ENCODE assay signal across 2 cellular contexts in genomic region chr19:6064703-6065073, GRCh38.
TF ChIP-seq lines count a peak whose summit lies in the region.

No MANE protein-coding gene starts in this region.

TF ChIP-seq in A549, 52 proteins besides CTCF, POLR2A, EP300 and RAD21:
- no peak for TF ChIP-seq MAZ (IDR thresholded peaks at IDR 0.05; ENCODE audit: borderline replicate concordance, low read depth, low read length)
- no peak for TF ChIP-seq EHF (CRISPR knock-in tag; IDR thresholded peaks at IDR 0.05)
- TF ChIP-seq RNF2 (IDR thresholded peaks at IDR 0.05; ENCODE audit: borderline replicate concordance, low read depth), result no peak
- no peak for TF ChIP-seq CHD4 (IDR thresholded peaks at IDR 0.05; ENCODE audit: borderline replicate concordance)
- no peak for TF ChIP-seq MYC (IDR thresholded peaks at IDR 0.05; ENCODE audit: borderline replicate concordance, low read length)
- TF ChIP-seq USF2 (IDR thresholded peaks at IDR 0.05), result no peak
- TF ChIP-seq RCOR1 (IDR thresholded peaks at IDR 0.05; ENCODE audit: low read depth, low read length), result no peak
- TF ChIP-seq BCL3 (IDR thresholded peaks at IDR 0.05), result no peak

TF ChIP-seq in endothelial cell of umbilical vein, 7 proteins besides CTCF, POLR2A, EP300 and RAD21:
- no peak for TF ChIP-seq POLR2AphosphoS5 (IDR thresholded peaks at IDR 0.05; ENCODE audit: insufficient read depth, low read depth, low read length)
- no peak for TF ChIP-seq GATA2 (IDR thresholded peaks at IDR 0.05; ENCODE audit: insufficient read depth, insufficient read length, low read depth, low read length)
TF ChIP-seq in endothelial cell of umbilical vein: peak in this region for 0.
